In the genomic region with DNA sequence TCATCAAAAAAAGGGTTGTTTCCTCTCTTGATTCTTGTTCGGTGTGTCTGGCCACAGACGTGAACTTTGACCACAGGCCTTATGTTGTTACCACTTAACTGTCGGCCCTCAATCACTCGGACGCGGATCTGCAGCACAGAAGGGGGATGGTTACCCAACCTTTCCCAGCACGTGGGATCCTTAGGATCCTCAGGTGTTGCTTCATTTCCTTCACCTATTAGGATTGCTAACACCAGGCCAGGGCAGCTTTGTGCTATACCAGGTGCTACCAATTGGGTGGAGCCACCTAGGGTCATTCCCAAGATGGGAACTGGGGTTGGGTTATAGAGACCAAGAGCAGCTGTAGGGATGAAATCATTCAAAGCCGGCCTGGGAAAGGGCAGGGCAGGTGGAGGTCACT, we compare ENCODE assay signal across 31 cellular contexts.
A peak's percentile ranks its signal among the peaks of the same experiment; 100 is the strongest.
DNase-seq lines count a peak whose midpoint lies in the region; ATAC-seq and TF ChIP-seq lines count a peak whose summit lies in the region.
"Had no signal": no experiment of that assay in that cellular context is flagged by ENCODE, and none has a peak within 500 bp of the region (broad histone marks: within the 10 kb centered on the region; RNA-seq: fewer than 3 reads in every experiment).

No MANE protein-coding gene starts in this region.

- peaks cover 5% of the 10 kb centered on the region; the same call in 1 of the 2 replicates for H3K9me3 Mint-ChIP-seq in WTC11
- H3K9me3 Mint-ChIP-seq: effector memory CD8-positive, alpha-beta T cell had no signal

- BruUV-seq in HCT116 (replicated peaks; lab: Mats Ljungman, UMichigan) = no TSS peak

- peaks cover 0 to 4% of the 10 kb centered on the region in 2 experiments; a peak in 1 of 4 replicates for H3K4me1 ChIP-seq in HCT116 (ENCODE audit: control insufficient read depth in 1 of 2, insufficient read depth in 2 of 2, low read length in 2 of 2)
- H3K4me1 ChIP-seq: psoas muscle had no signal

- H3K4me2 ChIP-seq in HCT116 (ENCODE audit: low read length) = no peak overlapping the region
- H3K4me2 ChIP-seq: BLaER1 had no signal

- H3K4me1 Mint-ChIP-seq in WTC11 = peaks cover 13% of the 10 kb centered on the region

- CTCF ChIA-PET in HCT116 (lab: Charles Lee) (interaction anchor here (0.7 kb wide), 1 partner anchor 87 kb away, joined by 3 read pairs; the partner anchor contains the start of gene CEP55), WTC11 (lab: Charles Lee) (interaction anchor here (2.5 kb wide), 1 partner anchor 33 kb away, joined by 10 read pairs; no protein-coding TSS in a partner anchor)

- H3K4me3 Mint-ChIP-seq in WTC11 = no peak overlapping the region
- H3K4me3 Mint-ChIP-seq: activated CD4-positive, alpha-beta T cell treated with anti-CD3 and anti-CD28 coated beads, Interleukin-2, amount 10 ng/mL, durations not matched to agents 24 days and 14 days; activated naive CD8-positive, alpha-beta T cell treated with anti-CD3 and anti-CD28 coated beads for 36 hours; effector memory CD8-positive, alpha-beta T cell had no signal

- no peaks in the 10 kb centered on the region for H3K9me3 ChIP-seq in HCT116 (ENCODE audit: control insufficient read depth in 1 of 2, insufficient read depth in 1 of 2, low read depth in 1 of 2, low read length in 2 of 2)
- H3K9me3 ChIP-seq: BLaER1, psoas muscle, tibial artery had no signal

- peaks cover 41% of the 10 kb centered on the region; the same call in 1 of the 2 replicates for H3K79me2 ChIP-seq in HCT116 (ENCODE audit: insufficient read depth, low read length)

- H3K9ac ChIP-seq in HCT116 (ENCODE audit: low read length) = no peak overlapping the region
- H3K9ac ChIP-seq: BLaER1 had no signal

- RAD21 ChIA-PET in HCT116 (lab: Charles Lee; ENCODE audit: low non-redundant PET in 1 of 2, low total read pairs in 2 of 2, uncharacterized antibody in 2 of 2, unreplicated experiment in 2 of 2) = no interaction called here

- H4K20me1 ChIP-seq in HCT116 (ENCODE audit: insufficient read depth) = no peaks in the 10 kb centered on the region
- H4K20me1 ChIP-seq: BLaER1 had no signal

- TF ChIP-seq RAD21 in HCT116 (IDR thresholded peaks at IDR 0.05; ENCODE audit: low read depth) = no peak

- ATAC-seq in HCT116 (peak; percentile 32; the same call in 1 of the 2 replicates), WTC11 (peak; percentile 43)
- ATAC-seq: effector memory CD8-positive, alpha-beta T cell; K562; psoas muscle; Right ventricle myocardium inferior had no signal

- H3K27me3 ChIP-seq in HCT116 (ENCODE audit: insufficient read depth, low read length) = no peaks in the 10 kb centered on the region
- H3K27me3 ChIP-seq: BLaER1, cardiac muscle cell, tibial artery had no signal

- H3K36me3 Mint-ChIP-seq in WTC11 = no peaks in the 10 kb centered on the region

- H3K27ac Mint-ChIP-seq in WTC11 = no peak overlapping the region
- H3K27ac Mint-ChIP-seq: activated CD4-positive, alpha-beta T cell treated with anti-CD3 and anti-CD28 coated beads, Interleukin-2, amount 10 ng/mL, durations not matched to agents 24 days and 14 days; activated naive CD8-positive, alpha-beta T cell treated with anti-CD3 and anti-CD28 coated beads for 36 hours; effector memory CD8-positive, alpha-beta T cell had no signal

- in situ Hi-C loops in G401 (cut with HindIII; ENCODE audit: low sequenced_read_pairs) = no loop called here

- no peaks in the 10 kb centered on the region; the same call in 1 of the 2 replicates for H3K27me3 Mint-ChIP-seq in WTC11 (ENCODE audit: low read depth)
- H3K27me3 Mint-ChIP-seq: activated CD4-positive, alpha-beta T cell treated with anti-CD3 and anti-CD28 coated beads, Interleukin-2, amount 10 ng/mL, durations not matched to agents 24 days and 14 days; activated naive CD8-positive, alpha-beta T cell treated with anti-CD3 and anti-CD28 coated beads for 36 hours; effector memory CD8-positive, alpha-beta T cell had no signal

- DNase-seq in COLO668 (lab: John Stamatoyannopoulos, UW; ENCODE audit: unreplicated experiment) (peak; percentile 14), HCT116 (ENCODE audit: low read depth, low spot score) (no peak), WTC11 (ENCODE audit: low spot score) (no peak), myocyte (ENCODE audit: low read depth) (peak; percentile 24), DMS 273 (lab: John Stamatoyannopoulos, UW; ENCODE audit: unreplicated experiment) (no peak), G401 (ENCODE audit: low spot score) (no peak), DMS79 treated with DMSO at 0.1 percent for 48 hours (lab: John Stamatoyannopoulos, UW) (no peak)
- DNase-seq: activated CD4-positive, alpha-beta T cell treated with anti-CD3 and anti-CD28 coated beads, Interleukin-2, amount 10 ng/mL, durations not matched to agents 24 days and 14 days; activated CD8-positive, alpha-beta memory T cell treated with anti-CD3 and anti-CD28 coated beads for 24 hours; activated effector memory CD4-positive, alpha-beta T cell treated with Interleukin-2 at 50 U/mL for 16 hours; activated naive CD8-positive, alpha-beta T cell treated with anti-CD3 and anti-CD28 coated beads for 36 hours; aorta; DND-41; effector memory CD8-positive, alpha-beta T cell; erythroblast; GOT3; mesenchymal stem cell; NCI-H1092 treated with DMSO at 0.1 percent for 48 hours; NCI-H187 treated with DMSO at 0.1 percent for 48 hours; NCI-H526; NK-92 treated with Interleukin-12 subunit alpha and Interleukin-12 subunit beta, amount 100 ng/mL, for 24 hours; psoas muscle; stimulated activated CD4-positive, alpha-beta T cell treated with anti-CD3 and anti-CD28 coated beads, Interleukin-15, amount 100 ng/mL, for 24 hours; stimulated activated CD4-positive, alpha-beta T cell treated with anti-CD3 and anti-CD28 coated beads, Interleukin-4, amount 100 ng/mL, for 4 hours; tibial artery had no signal

- TF ChIP-seq CTCF in HCT116 (IDR thresholded peaks at IDR 0.05 in 2 of 3, conservative IDR thresholded peaks at IDR 0.05 in 1 of 3; ENCODE audit: borderline replicate concordance in 1 of 3, insufficient read depth in 1 of 3, low read depth in 2 of 3, low read length in 2 of 3) = no peak
- TF ChIP-seq CTCF in WTC11 (IDR thresholded peaks at IDR 0.05) = no peak

- intact Hi-C loops in HCT116 (cut with micrococcal nuclease) = no loop called here

- H3K9me2 ChIP-seq in HCT116 (ENCODE audit: insufficient read depth) = no peaks in the 10 kb centered on the region

- peaks cover 12 to 79% of the 10 kb centered on the region in 2 experiments for H3K36me3 ChIP-seq in HCT116 (ENCODE audit: control insufficient read depth in 1 of 2, insufficient read depth in 2 of 2, low read length in 2 of 2)
- H3K36me3 ChIP-seq: BLaER1, cardiac muscle cell had no signal

- H3K27ac ChIP-seq in HCT116 (ENCODE audit: low read depth, low read length) = no peak overlapping the region
- H3K27ac ChIP-seq: BLaER1, cardiac muscle cell, coronary artery, psoas muscle, tibial artery, VCaP had no signal

- H2AFZ ChIP-seq in HCT116 (ENCODE audit: low read depth, low read length, poor library complexity, severe bottlenecking) = no peak overlapping the region

- H3K4me3 ChIP-seq in HCT116 (replicated peaks in 1 of 2; ENCODE audit: low read depth in 1 of 2, low read length in 2 of 2) = no peak overlapping the region
- H3K4me3 ChIP-seq: BLaER1, cardiac muscle cell, coronary artery, K562, psoas muscle, tibial artery had no signal

- POLR2A ChIA-PET in HCT116 (lab: Charles Lee) = no interaction called here
- POLR2A ChIA-PET in WTC11 (lab: Charles Lee) = no interaction called here

- no peak for TF ChIP-seq POLR2A in HCT116 (IDR thresholded peaks at IDR 0.05; ENCODE audit: borderline replicate concordance, extremely low read depth, insufficient read depth, insufficient read length)

TF ChIP-seq in HCT116, 20 proteins besides CTCF, POLR2A, EP300 and RAD21:
- TF ChIP-seq POLR2AphosphoS5 (IDR thresholded peaks at IDR 0.05; ENCODE audit: low read depth, low read length) (no peak), FOSL1 (IDR thresholded peaks at IDR 0.05; ENCODE audit: low read depth) (no peak), SP1 (IDR thresholded peaks at IDR 0.05; ENCODE audit: low read depth) (no peak)

TF ChIP-seq in WTC11, 78 proteins besides CTCF, POLR2A, EP300 and RAD21:
- TF ChIP-seq, protein P1, sequence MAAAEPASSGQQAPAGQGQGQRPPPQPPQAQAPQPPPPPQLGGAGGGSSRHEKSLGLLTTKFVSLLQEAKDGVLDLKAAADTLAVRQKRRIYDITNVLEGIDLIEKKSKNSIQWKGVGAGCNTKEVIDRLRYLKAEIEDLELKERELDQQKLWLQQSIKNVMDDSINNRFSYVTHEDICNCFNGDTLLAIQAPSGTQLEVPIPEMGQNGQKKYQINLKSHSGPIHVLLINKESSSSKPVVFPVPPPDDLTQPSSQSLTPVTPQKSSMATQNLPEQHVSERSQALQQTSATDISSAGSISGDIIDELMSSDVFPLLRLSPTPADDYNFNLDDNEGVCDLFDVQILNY (CRISPR knock-in tag; IDR thresholded peaks at IDR 0.05) = no peak
- TF ChIP-seq NFE2L1 (CRISPR knock-in tag; IDR thresholded peaks at IDR 0.05) = no peak
- no peak for TF ChIP-seq ZNF121 (CRISPR knock-in tag; IDR thresholded peaks at IDR 0.05)
- TF ChIP-seq E2F1 (CRISPR knock-in tag; IDR thresholded peaks at IDR 0.05) = no peak
- TF ChIP-seq, protein P2, sequence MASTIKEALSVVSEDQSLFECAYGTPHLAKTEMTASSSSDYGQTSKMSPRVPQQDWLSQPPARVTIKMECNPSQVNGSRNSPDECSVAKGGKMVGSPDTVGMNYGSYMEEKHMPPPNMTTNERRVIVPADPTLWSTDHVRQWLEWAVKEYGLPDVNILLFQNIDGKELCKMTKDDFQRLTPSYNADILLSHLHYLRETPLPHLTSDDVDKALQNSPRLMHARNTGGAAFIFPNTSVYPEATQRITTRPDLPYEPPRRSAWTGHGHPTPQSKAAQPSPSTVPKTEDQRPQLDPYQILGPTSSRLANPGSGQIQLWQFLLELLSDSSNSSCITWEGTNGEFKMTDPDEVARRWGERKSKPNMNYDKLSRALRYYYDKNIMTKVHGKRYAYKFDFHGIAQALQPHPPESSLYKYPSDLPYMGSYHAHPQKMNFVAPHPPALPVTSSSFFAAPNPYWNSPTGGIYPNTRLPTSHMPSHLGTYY (CRISPR knock-in tag; IDR thresholded peaks at IDR 0.05) = no peak

Comparison
In these comparisons a context has a peak if more than half of its experiments do, and no peak if none do; other contexts are left out.
1. DNase-seq: peak in COLO668 (single experiment) and myocyte (single experiment); none in HCT116 (single experiment), WTC11 (single experiment), DMS 273 (single experiment), G401 (single experiment) and DMS79 treated with DMSO at 0.1 percent for 48 hours (single experiment).